ENCODE assay signal across 8 cellular contexts in genomic region chr7:121329460-121330052, GRCh38. TPM values are rescaled to one million over a fixed set of nuclear protein-coding genes. Genes with fewer than 3 reads are reported as not detected.
DNase-seq lines count a peak whose midpoint lies in the region; ATAC-seq and TF ChIP-seq lines count a peak whose summit lies in the region.

No MANE protein-coding gene starts in this region.

- peaks cover 49% of the 10 kb centered on the region for H3K4me1 ChIP-seq in BLaER1

- peaks cover 63% of the 10 kb centered on the region for H3K27me3 ChIP-seq in BLaER1

- peak overlapping the region; percentile 91 for H3K27ac ChIP-seq in BLaER1

- H3K9me3 ChIP-seq in BLaER1, result no peaks in the 10 kb centered on the region
- no peaks in the 10 kb centered on the region for H3K9me3 ChIP-seq in T-helper 17 cell (ENCODE audit: control insufficient read depth, low read length, poor library complexity, severe bottlenecking)

- H3K4me2 ChIP-seq in BLaER1, result peak overlapping the region; percentile 76

- H3K9ac ChIP-seq in BLaER1, result peak overlapping the region; percentile 87

- H3K4me3 ChIP-seq in BLaER1 (peak overlapping the region; percentile 70), foreskin fibroblast (ENCODE audit: low read depth in 1 of 2, low read length in 2 of 2) (peak overlapping the region; percentile 53 to 66)

- DNase-seq in T-helper 17 cell, result no peak
- DNase-seq in foreskin fibroblast, result peak in 1 of 2 donors; percentile 61
- DNase-seq in progenitor cell of endocrine pancreas (ENCODE audit: low spot score, unreplicated experiment), result peak; percentile 24
- no peak for DNase-seq in NOMO-1 treated with dmso at 0.1 percent for 144 hours (lab: John Stamatoyannopoulos, UW; ENCODE audit: unreplicated experiment)
- DNase-seq in effector CD4-positive, alpha-beta T cell, result no peak

- H3K27ac Mint-ChIP-seq in T-helper 17 cell (no peak overlapping the region), progenitor cell of endocrine pancreas (no peak overlapping the region)

- peaks cover 44% of the 10 kb centered on the region for H3K36me3 ChIP-seq in BLaER1

- H4K20me1 ChIP-seq in BLaER1, result peaks cover 93% of the 10 kb centered on the region

- H3K27me3 Mint-ChIP-seq in T-helper 17 cell, result peaks cover 72% of the 10 kb centered on the region
- peaks cover 57% of the 10 kb centered on the region for H3K27me3 Mint-ChIP-seq in progenitor cell of endocrine pancreas

- H3K4me3 Mint-ChIP-seq in T-helper 17 cell, result peak overlapping the region; percentile 76
- peak overlapping the region; percentile 67 for H3K4me3 Mint-ChIP-seq in progenitor cell of endocrine pancreas (ENCODE audit: low read depth)

- TF ChIP-seq CTCF in foreskin fibroblast (IDR thresholded peaks at IDR 0.05; ENCODE audit: low read depth, low read length), result no peak
- TF ChIP-seq CTCF in progenitor cell of endocrine pancreas (IDR thresholded peaks at IDR 0.05; ENCODE audit: unreplicated experiment), result no peak

- ATAC-seq in GM18870 (IDR thresholded peaks at IDR 0.05; ENCODE audit: unreplicated experiment) (peak; percentile 52), HG03175 (IDR thresholded peaks at IDR 0.05; ENCODE audit: unreplicated experiment) (peak; percentile 55), T-helper 17 cell (peak; percentile 36)

- H3K36me3 Mint-ChIP-seq in T-helper 17 cell (ENCODE audit: low read depth), result no peaks in the 10 kb centered on the region
- H3K36me3 Mint-ChIP-seq in progenitor cell of endocrine pancreas (ENCODE audit: insufficient read depth), result no peaks in the 10 kb centered on the region

- H3K4me1 Mint-ChIP-seq in T-helper 17 cell (peaks cover 12% of the 10 kb centered on the region), progenitor cell of endocrine pancreas (ENCODE audit: low read depth) (peaks cover 14% of the 10 kb centered on the region)

- H3K9me3 Mint-ChIP-seq in progenitor cell of endocrine pancreas (ENCODE audit: low read depth), result no peaks in the 10 kb centered on the region

RNA-seq across cellular contexts. Expression of gene WNT16, which starts 0.8 kb away (rescaled TPM):
- total RNA-seq in T-helper 17 cell, result not detected
- total RNA-seq in progenitor cell of endocrine pancreas, result not detected in 2 replicates
